ENCODE assay signal across 18 cellular contexts in genomic region chr5:116115163-116115562, GRCh38. TPM values are rescaled to one million over a fixed set of nuclear protein-coding genes. Genes with fewer than 3 reads are reported as not detected.
DNase-seq lines count a peak whose midpoint lies in the region; ATAC-seq, FAIRE-seq and TF ChIP-seq lines count a peak whose summit lies in the region.
"Had no signal": no experiment of that assay in that cellular context is flagged by ENCODE, and none has a peak within 500 bp of the region (broad histone marks: within the 10 kb centered on the region; RNA-seq: fewer than 3 reads in every experiment).

No MANE protein-coding gene starts in this region.

- 88% methylated on average over 1 of the region's 1 CpG; no CpG with 5 or more reads in 1 of the 2 experiments for WGBS in H1 (ENCODE audit: extremely low coverage in 1 of 2, insufficient coverage in 1 of 2, insufficient read length in 1 of 2, insufficient replicate concordance in 2 of 2, low coverage in 1 of 2, low lambda C conversion rate in 2 of 2, missing lambda C conversion rate in 1 of 2), 2 experiments

- H2BK15ac ChIP-seq in H1 (ENCODE audit: low read length): no peak overlapping the region

- no peak overlapping the region for H3K4ac ChIP-seq in H1 (replicated peaks; ENCODE audit: insufficient read length, low read depth, low read length)

- intact Hi-C loops in left lung (cut with DNase I): no loop called here
- intact Hi-C loops in activated CD8-positive, alpha-beta T cell treated with anti-CD3 and anti-CD28 coated beads for 36 hours (cut with micrococcal nuclease): no loop called here

- H3K4me2 ChIP-seq in H1 (ENCODE audit: insufficient read depth in 1 of 2, low read depth in 2 of 2, low read length in 2 of 2): no peak overlapping the region; a peak in 1 of 4 replicates
- H3K4me2 ChIP-seq: GM23338 had no signal

- H3K14ac ChIP-seq in H1 (ENCODE audit: insufficient read length): no peak overlapping the region

- peak; percentile 9 for FAIRE-seq in GM12891 (lab: Jason Lieb, UNC)
- FAIRE-seq in H1 (lab: Jason Lieb, UNC): peak; percentile 7
- FAIRE-seq: GM19239, H54 had no signal

- POLR2A ChIA-PET in H1 (lab: Charles Lee; ENCODE audit: partially characterized antibody): no interaction called here
- POLR2A ChIA-PET in activated CD8-positive, alpha-beta T cell treated with anti-CD3 and anti-CD28 coated beads for 36 hours (lab: Charles Lee): no interaction called here

- H4K20me1 ChIP-seq in H1 (replicated peaks in 1 of 2; ENCODE audit: control insufficient read depth in 1 of 2, insufficient read depth in 2 of 2, low read length in 2 of 2): no peaks in the 10 kb centered on the region

- DNase-seq in GM12891 (ENCODE audit: insufficient read length, low spot score) (no peak), H1 (ENCODE audit: low read depth in 1 of 2, low spot score in 2 of 2) (no peak), left lung (no peak), putamen (ENCODE audit: low spot score) (no peak)
- no peak for DNase-seq in activated CD8-positive, alpha-beta T cell treated with anti-CD3 and anti-CD28 coated beads for 36 hours
- DNase-seq: C1 segment of cervical spinal cord; Calu3; CD4-positive, alpha-beta memory T cell; COR-L47; DMS53; DMS79 treated with DMSO at 0.1 percent for 48 hours; GF-D8; HFFc6 had no signal

- H2BK5ac ChIP-seq in H1 (ENCODE audit: low read depth, low read length): no peak overlapping the region

- H2AK5ac ChIP-seq in H1 (ENCODE audit: low read depth, low read length): no peak overlapping the region

- H4K5ac ChIP-seq in H1 (ENCODE audit: insufficient read length, low read depth, low read length): no peak overlapping the region

- H4K8ac ChIP-seq in H1 (ENCODE audit: extremely low read depth, insufficient read depth, low read length): no peak overlapping the region

- no peaks in the 10 kb centered on the region for H3K27me3 ChIP-seq in H1 (replicated peaks in 1 of 4; ENCODE audit: control insufficient read depth in 3 of 4, extremely low read depth in 1 of 4, insufficient read depth in 3 of 4, low read length in 3 of 4)
- no peaks in the 10 kb centered on the region for H3K27me3 ChIP-seq in left lung

- H3K79me1 ChIP-seq in H1 (ENCODE audit: low read depth, low read length): peaks cover 2% of the 10 kb centered on the region; the same call in 1 of the 2 replicates

- no peak overlapping the region for H2BK12ac ChIP-seq in H1 (ENCODE audit: low read depth, low read length)

- peaks cover 8% of the 10 kb centered on the region for H3K4me1 Mint-ChIP-seq in stimulated activated memory B cell treated with anti-CD40 and anti-IgM and Interleukin-4, amounts not matched to agents 10 μg/mL and 1 μg/mL and 100 μg/mL, for 72 hours
- peaks cover 3% of the 10 kb centered on the region for H3K4me1 Mint-ChIP-seq in activated CD8-positive, alpha-beta T cell treated with anti-CD3 and anti-CD28 coated beads for 36 hours (ENCODE audit: low read depth)

- TF ChIP-seq POLR2A in GM12891 (IDR thresholded peaks at IDR 0.05; ENCODE audit: low read depth, low read length) (no peak), H1 (IDR thresholded peaks at IDR 0.05; ENCODE audit: control extremely low read depth in 1 of 2, low read depth in 2 of 2, low read length in 2 of 2) (no peak)

- H2BK120ac ChIP-seq in H1 (replicated peaks; ENCODE audit: low read depth, low read length): no peak overlapping the region

- TF ChIP-seq RAD21 in H1 (IDR thresholded peaks at IDR 0.05 in 1 of 2, conservative IDR thresholded peaks at IDR 0.05 in 1 of 2; ENCODE audit: low read depth in 2 of 2, low read length in 2 of 2): no peak

- H3K56ac ChIP-seq in H1 (replicated peaks; ENCODE audit: insufficient read length, low read depth, low read length): no peak overlapping the region

- peak; percentile 84 for ATAC-seq in left lung
- no peak for ATAC-seq in stimulated activated memory B cell treated with anti-CD40 and anti-IgM and Interleukin-4, amounts not matched to agents 10 μg/mL and 1 μg/mL and 100 μg/mL, for 72 hours
- no peak for ATAC-seq in activated CD8-positive, alpha-beta T cell treated with anti-CD3 and anti-CD28 coated beads for 36 hours
- ATAC-seq: GM23338 had no signal

- no peak overlapping the region for H4K91ac ChIP-seq in H1 (replicated peaks; ENCODE audit: insufficient read length, low read length)

- no peak overlapping the region for H3K27ac ChIP-seq in H1 (ENCODE audit: low read depth, low read length)
- no peak overlapping the region for H3K27ac ChIP-seq in left lung

- CTCF ChIA-PET in H1 (lab: Charles Lee; ENCODE audit: partially characterized antibody): no interaction called here
- CTCF ChIA-PET in activated CD8-positive, alpha-beta T cell treated with anti-CD3 and anti-CD28 coated beads for 36 hours (lab: Charles Lee): interaction anchor here (0.6 kb wide), 1 partner anchor 779 kb away, joined by 3 read pairs; no protein-coding TSS in a partner anchor

- H3K79me2 ChIP-seq in H1 (ENCODE audit: control insufficient read depth in 1 of 2, insufficient read depth in 2 of 2, low read length in 2 of 2): peaks cover 4 to 39% of the 10 kb centered on the region in 2 experiments; a peak in 2 of 4 replicates

- no peak overlapping the region for H3K4me3 Mint-ChIP-seq in stimulated activated memory B cell treated with anti-CD40 and anti-IgM and Interleukin-4, amounts not matched to agents 10 μg/mL and 1 μg/mL and 100 μg/mL, for 72 hours
- H3K4me3 Mint-ChIP-seq in activated CD8-positive, alpha-beta T cell treated with anti-CD3 and anti-CD28 coated beads for 36 hours: no peak overlapping the region
- H3K4me3 Mint-ChIP-seq: CD4-positive, alpha-beta memory T cell; GM23338; HFFc6 had no signal

- 0 out of 2 replicates have a peak, but pooled peaks cover 1% of the 10 kb centered on the region for H3K23me2 ChIP-seq in H1 (ENCODE audit: low read depth, low read length)

- H3K23ac ChIP-seq in H1 (ENCODE audit: insufficient read length): no peak overlapping the region

- H3K9ac ChIP-seq in H1 (replicated peaks in 1 of 4; ENCODE audit: extremely low read depth in 1 of 4, low read depth in 3 of 4, low read length in 3 of 4): no peak overlapping the region

- H2AFZ ChIP-seq in H1 (ENCODE audit: low read length): no peak overlapping the region
- H2AFZ ChIP-seq: GM23338 had no signal

- H3K4me3 ChIP-seq in H1 (ENCODE audit: extremely low read depth in 1 of 4, insufficient read depth in 2 of 4, low read depth in 3 of 4, low read length in 4 of 4): no peak overlapping the region
- no peak overlapping the region for H3K4me3 ChIP-seq in left lung
- H3K4me3 ChIP-seq: GM23338, HAP-1 had no signal

- TF ChIP-seq CTCF in H1 (IDR thresholded peaks at IDR 0.05; ENCODE audit: control extremely low read depth in 1 of 3, insufficient read depth in 1 of 3, low read depth in 1 of 3, low read length in 3 of 3): no peak
- no peak for TF ChIP-seq CTCF in left lung (IDR thresholded peaks at IDR 0.05)
- TF ChIP-seq CTCF in activated CD8-positive, alpha-beta T cell treated with anti-CD3 and anti-CD28 coated beads for 36 hours (IDR thresholded peaks at IDR 0.05): no peak

- no peaks in the 10 kb centered on the region for H3K27me3 Mint-ChIP-seq in stimulated activated memory B cell treated with anti-CD40 and anti-IgM and Interleukin-4, amounts not matched to agents 10 μg/mL and 1 μg/mL and 100 μg/mL, for 72 hours
- H3K27me3 Mint-ChIP-seq in activated CD8-positive, alpha-beta T cell treated with anti-CD3 and anti-CD28 coated beads for 36 hours: no peaks in the 10 kb centered on the region
- H3K27me3 Mint-ChIP-seq: CD4-positive, alpha-beta memory T cell had no signal

- peaks cover 72% of the 10 kb centered on the region for H3K36me3 Mint-ChIP-seq in stimulated activated memory B cell treated with anti-CD40 and anti-IgM and Interleukin-4, amounts not matched to agents 10 μg/mL and 1 μg/mL and 100 μg/mL, for 72 hours
- H3K36me3 Mint-ChIP-seq in activated CD8-positive, alpha-beta T cell treated with anti-CD3 and anti-CD28 coated beads for 36 hours (ENCODE audit: low read depth): peaks cover 53% of the 10 kb centered on the region

- peaks cover 25% of the 10 kb centered on the region for H3K9me3 Mint-ChIP-seq in stimulated activated memory B cell treated with anti-CD40 and anti-IgM and Interleukin-4, amounts not matched to agents 10 μg/mL and 1 μg/mL and 100 μg/mL, for 72 hours
- H3K9me3 Mint-ChIP-seq in activated CD8-positive, alpha-beta T cell treated with anti-CD3 and anti-CD28 coated beads for 36 hours: peaks cover 28% of the 10 kb centered on the region

- H3K36me3 ChIP-seq in H1 (ENCODE audit: control insufficient read depth in 2 of 4, insufficient read depth in 4 of 4, low read length in 3 of 4): peaks cover 0 to 4% (median 0%) of the 10 kb centered on the region in 4 experiments; a peak in 1 of 8 replicates
- H3K36me3 ChIP-seq in left lung: peaks cover 0 to 17% of the 10 kb centered on the region in 2 donors
- H3K36me3 ChIP-seq: HAP-1 had no signal

- no peak overlapping the region for H3K18ac ChIP-seq in H1 (ENCODE audit: extremely low read depth, low read length)

- H3K9me3 ChIP-seq in H1 (ENCODE audit: insufficient read depth in 2 of 2, low read depth in 1 of 2, low read length in 1 of 2): peaks cover 2 to 3% of the 10 kb centered on the region in 2 experiments; a peak in 2 of 4 replicates
- H3K9me3 ChIP-seq in left lung: peaks cover 0 to 29% of the 10 kb centered on the region in 2 donors
- H3K9me3 ChIP-seq: HAP-1 had no signal

- peaks cover 0 to 3% (median 0%) of the 10 kb centered on the region in 4 experiments; a peak in 1 of 7 replicates for H3K4me1 ChIP-seq in H1 (replicated peaks in 1 of 4; ENCODE audit: control insufficient read depth in 3 of 4, insufficient read depth in 4 of 4, low read length in 3 of 4)
- no peaks in the 10 kb centered on the region for H3K4me1 ChIP-seq in left lung
- H3K4me1 ChIP-seq: HAP-1 had no signal

- H2BK20ac ChIP-seq in H1 (ENCODE audit: low read length): no peak overlapping the region

- no peak overlapping the region for H3K27ac Mint-ChIP-seq in stimulated activated memory B cell treated with anti-CD40 and anti-IgM and Interleukin-4, amounts not matched to agents 10 μg/mL and 1 μg/mL and 100 μg/mL, for 72 hours
- H3K27ac Mint-ChIP-seq in activated CD8-positive, alpha-beta T cell treated with anti-CD3 and anti-CD28 coated beads for 36 hours: no peak overlapping the region
- H3K27ac Mint-ChIP-seq: CD4-positive, alpha-beta memory T cell; GM23338; HFFc6 had no signal

- no peak for TF ChIP-seq EP300 in H1 (IDR thresholded peaks at IDR 0.05; ENCODE audit: borderline replicate concordance in 1 of 2, low read depth in 2 of 2, low read length in 2 of 2)

RNA-seq across cellular contexts. Expression of gene COMMD10, which starts 30.3 kb away (rescaled TPM):
- polyA plus RNA-seq in GM12891 (2012; ENCODE audit: low read depth, missing spikeins): 15.6 TPM
- 43.4 and 44.0 TPM in 2 replicates for total RNA-seq in H1 (2021; fragmentation: NEBNext Ultra II Directional; extraction: Animal tissue kit (Norgen Biotek cat#: 25700))
- 7.8 and 16.5 TPM in 2 replicates for polyA plus RNA-seq in H1 (2011; rRNA removed)
- 21.4 TPM for polyA plus RNA-seq in H1 (2011; cell fraction: cytosol; rRNA removed)
- polyA plus RNA-seq in H1 (2011; cell fraction: nucleus; rRNA removed): 5.6 TPM
- 20.3 to 32.7 TPM (median 22.2 TPM) in 4 replicates for polyA plus RNA-seq in H1 (2012, experiment 1 of 2)
- polyA plus RNA-seq in H1 (2012, experiment 2 of 2): 7.9 TPM
- polyA plus RNA-seq in H1 (2013, experiment 1 of 2): 37.9 TPM
- polyA plus RNA-seq in H1 (2013, experiment 2 of 2): 37.8 TPM
- 15.1 and 23.2 TPM in 2 replicates for polyA minus RNA-seq in H1 (2011; rRNA and poly(A)+ RNA removed)
- 10.2 TPM for polyA minus RNA-seq in H1 (2011; cell fraction: cytosol; rRNA and poly(A)+ RNA removed)
- 56.8 TPM for polyA minus RNA-seq in H1 (2011; cell fraction: nucleus; rRNA and poly(A)+ RNA removed)
- total RNA-seq in left lung: 10 to 100 TPM; 30.8 to 33.6 TPM
- 10 to 100 TPM; 16.7 to 20.8 TPM for total RNA-seq in activated CD8-positive, alpha-beta T cell treated with anti-CD3 and anti-CD28 coated beads for 36 hours
